Comparison of ENCODE assay signal across 9 cellular contexts in the genomic region with DNA sequence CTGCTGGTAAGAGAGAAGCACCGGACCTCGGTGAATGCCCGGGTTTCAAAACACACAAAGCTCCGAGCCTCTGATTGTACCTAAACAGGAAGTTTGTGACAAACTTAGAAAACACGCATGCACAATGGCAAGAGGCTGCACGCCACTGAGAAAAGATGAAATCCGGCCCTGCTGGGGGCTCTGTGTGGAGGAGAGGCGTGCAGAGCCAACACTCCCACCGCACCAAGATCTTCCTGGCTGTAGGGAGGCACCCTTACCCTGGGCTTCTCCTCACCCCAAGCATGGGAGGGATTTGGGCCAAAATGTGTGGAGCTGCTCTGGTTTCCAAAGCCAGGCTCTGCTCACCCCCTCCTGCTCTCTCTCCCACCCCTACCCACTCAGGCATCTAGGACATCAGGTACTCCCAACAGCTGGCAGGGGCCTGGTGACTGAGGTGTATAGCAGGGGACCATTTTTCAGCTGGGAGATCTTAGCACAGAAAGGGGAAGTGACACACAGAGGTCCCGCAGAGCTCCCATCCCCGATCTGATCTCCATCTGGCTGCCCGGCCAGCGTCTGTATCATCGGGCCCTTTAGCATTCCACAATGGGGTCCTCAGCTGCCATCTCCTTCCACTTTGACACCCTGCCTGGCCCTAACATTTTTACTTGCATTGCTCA.
A peak's percentile ranks its signal among the peaks of the same experiment; 100 is the strongest.
DNase-seq lines count a peak whose midpoint lies in the region; ATAC-seq and FAIRE-seq lines count a peak whose summit lies in the region.
"Had no signal": no experiment of that assay in that cellular context is flagged by ENCODE, and none has a peak within 500 bp of the region (broad histone marks: within the 10 kb centered on the region; RNA-seq: fewer than 3 reads in every experiment).

No MANE protein-coding gene starts in this region.

- no peaks in the 10 kb centered on the region for H3K27me3 Mint-ChIP-seq in activated T-helper 1 cell treated with anti-CD3 and anti-CD28 coated beads, Interleukin-12 subunit alpha, Interleukin-12 subunit beta, Interleukin-2, Interleukin-4 antibody, amounts not matched to agents 30 ng/mL and 10 ng/mL and 1 ng/mL, durations not matched to agents 14 hours and 24 hours and 36 hours (ENCODE audit: insufficient read depth)
- no peaks in the 10 kb centered on the region for H3K27me3 Mint-ChIP-seq in naive thymus-derived CD4-positive, alpha-beta T cell

- peaks cover 0 to 5% (median 3%) of the 10 kb centered on the region in 3 experiments for H3K36me3 ChIP-seq in naive thymus-derived CD4-positive, alpha-beta T cell (ENCODE audit: control insufficient read depth in 2 of 3, insufficient read depth in 3 of 3, low read length in 3 of 3)

- peaks cover 48 to 68% of the 10 kb centered on the region in 2 donors for H3K4me1 ChIP-seq in naive thymus-derived CD4-positive, alpha-beta T cell (ENCODE audit: control insufficient read depth in 2 of 2, insufficient read depth in 2 of 2, low read length in 2 of 2)

- FAIRE-seq in urothelium cell line (lab: Jason Lieb, UNC), result no peak

- peak; percentile 39 for DNase-seq in AG08395 (ENCODE audit: low spot score)
- peak; percentile 42 for DNase-seq in activated T-helper 1 cell treated with anti-CD3 and anti-CD28 coated beads, Interleukin-12 subunit alpha, Interleukin-12 subunit beta, Interleukin-2, Interleukin-4 antibody, amounts not matched to agents 30 ng/mL and 10 ng/mL and 1 ng/mL, durations not matched to agents 14 hours and 24 hours and 36 hours (ENCODE audit: low spot score)
- DNase-seq in naive thymus-derived CD4-positive, alpha-beta T cell, result peak in 4 of 9 donors; percentile 22 to 35 (median 32)
- no peak for DNase-seq in urothelium cell line (ENCODE audit: low spot score)
- DNase-seq in epidermal melanocyte (ENCODE audit: insufficient read length, low spot score), result no peak
- DNase-seq in D341Med (ENCODE audit: low spot score), result no peak

- H3K4me3 Mint-ChIP-seq in activated T-helper 1 cell treated with anti-CD3 and anti-CD28 coated beads, Interleukin-12 subunit alpha, Interleukin-12 subunit beta, Interleukin-2, Interleukin-4 antibody, amounts not matched to agents 30 ng/mL and 10 ng/mL and 1 ng/mL, durations not matched to agents 14 hours and 24 hours and 36 hours, result peak overlapping the region; percentile 70
- H3K4me3 Mint-ChIP-seq in naive thymus-derived CD4-positive, alpha-beta T cell, result peak overlapping the region; percentile 68 to 87 (median 80)
- H3K4me3 Mint-ChIP-seq: neural crest cell had no signal

- ATAC-seq in GM19023 (IDR thresholded peaks at IDR 0.05; ENCODE audit: unreplicated experiment), result peak; percentile 66
- peak; percentile 73 for ATAC-seq in HG03432 (IDR thresholded peaks at IDR 0.05; ENCODE audit: unreplicated experiment)
- peak; percentile 70 for ATAC-seq in naive thymus-derived CD4-positive, alpha-beta T cell

- peak overlapping the region; percentile 42 for H3K4me3 ChIP-seq in naive thymus-derived CD4-positive, alpha-beta T cell (ENCODE audit: low read length)

- POLR2A ChIA-PET in naive thymus-derived CD4-positive, alpha-beta T cell (lab: Charles Lee), result interaction anchor here (0.5 to 5.0 kb wide), 21 partner anchors 9 to 1060 kb away, joined by 3 to 114 read pairs (median 4); a partner anchor contains a TSS

- H3K9me3 Mint-ChIP-seq in activated T-helper 1 cell treated with anti-CD3 and anti-CD28 coated beads, Interleukin-12 subunit alpha, Interleukin-12 subunit beta, Interleukin-2, Interleukin-4 antibody, amounts not matched to agents 30 ng/mL and 10 ng/mL and 1 ng/mL, durations not matched to agents 14 hours and 24 hours and 36 hours, result no peaks in the 10 kb centered on the region
- H3K9me3 Mint-ChIP-seq in naive thymus-derived CD4-positive, alpha-beta T cell, result no peaks in the 10 kb centered on the region
- H3K9me3 Mint-ChIP-seq: neural crest cell had no signal

- peak overlapping the region; percentile 58 for H3K27ac ChIP-seq in naive thymus-derived CD4-positive, alpha-beta T cell (ENCODE audit: low read depth, low read length)

- no peaks in the 10 kb centered on the region for H3K9me3 ChIP-seq in naive thymus-derived CD4-positive, alpha-beta T cell (ENCODE audit: control insufficient read depth in 2 of 3, low read length in 3 of 3)

- H3K27ac Mint-ChIP-seq in activated T-helper 1 cell treated with anti-CD3 and anti-CD28 coated beads, Interleukin-12 subunit alpha, Interleukin-12 subunit beta, Interleukin-2, Interleukin-4 antibody, amounts not matched to agents 30 ng/mL and 10 ng/mL and 1 ng/mL, durations not matched to agents 14 hours and 24 hours and 36 hours, result peak overlapping the region; percentile 85
- H3K27ac Mint-ChIP-seq in naive thymus-derived CD4-positive, alpha-beta T cell, result peak overlapping the region; percentile 80 to 98 (median 94)

- intact Hi-C loops in activated T-helper 1 cell treated with anti-CD3 and anti-CD28 coated beads, Interleukin-12 subunit alpha, Interleukin-12 subunit beta, Interleukin-2, Interleukin-4 antibody, amounts not matched to agents 30 ng/mL and 10 ng/mL and 1 ng/mL, durations not matched to agents 14 hours and 24 hours and 36 hours (cut with micrococcal nuclease), result loop anchor here (1.0 to 5.0 kb wide), 9 partner anchors 10 to 180 kb away; a partner anchor contains a TSS
- intact Hi-C loops in naive thymus-derived CD4-positive, alpha-beta T cell (cut with micrococcal nuclease), result loop anchor here (1.0 to 5.0 kb wide), 8 partner anchors 8 to 180 kb away; a partner anchor contains a TSS

- CTCF ChIA-PET in naive thymus-derived CD4-positive, alpha-beta T cell (lab: Charles Lee), result interaction anchor here (0.8 to 2.7 kb wide), 6 partner anchors 11 to 164 kb away, joined by 3 to 20 read pairs (median 4); no protein-coding TSS in a partner anchor

- H3K4me1 Mint-ChIP-seq in activated T-helper 1 cell treated with anti-CD3 and anti-CD28 coated beads, Interleukin-12 subunit alpha, Interleukin-12 subunit beta, Interleukin-2, Interleukin-4 antibody, amounts not matched to agents 30 ng/mL and 10 ng/mL and 1 ng/mL, durations not matched to agents 14 hours and 24 hours and 36 hours (ENCODE audit: low read depth), result peaks cover 81% of the 10 kb centered on the region
- peaks cover 63 to 84% (median 73%) of the 10 kb centered on the region in 7 donors for H3K4me1 Mint-ChIP-seq in naive thymus-derived CD4-positive, alpha-beta T cell

- no peaks in the 10 kb centered on the region for H3K27me3 ChIP-seq in naive thymus-derived CD4-positive, alpha-beta T cell (ENCODE audit: control insufficient read depth in 2 of 2, insufficient read depth in 2 of 2, low read length in 2 of 2)

- H3K36me3 Mint-ChIP-seq in activated T-helper 1 cell treated with anti-CD3 and anti-CD28 coated beads, Interleukin-12 subunit alpha, Interleukin-12 subunit beta, Interleukin-2, Interleukin-4 antibody, amounts not matched to agents 30 ng/mL and 10 ng/mL and 1 ng/mL, durations not matched to agents 14 hours and 24 hours and 36 hours (ENCODE audit: low read depth), result peaks cover 38% of the 10 kb centered on the region
- H3K36me3 Mint-ChIP-seq in naive thymus-derived CD4-positive, alpha-beta T cell, result peaks cover 4 to 27% (median 25%) of the 10 kb centered on the region in 5 donors

Comparison
In these comparisons a context has a peak if more than half of its experiments do, and no peak if none do; other contexts are left out.
1. DNase-seq: peak in AG08395 (single experiment) and activated T-helper 1 cell treated with anti-CD3 and anti-CD28 coated beads, Interleukin-12 subunit alpha, Interleukin-12 subunit beta, Interleukin-2, Interleukin-4 antibody, amounts not matched to agents 30 ng/mL and 10 ng/mL and 1 ng/mL, durations not matched to agents 14 hours and 24 hours and 36 hours (single experiment); none in urothelium cell line (single experiment), epidermal melanocyte (single experiment) and D341Med (single experiment).
2. Peak in every context shown above with its lines, with median percentiles within 50 percentile points of each other: ATAC-seq.